1 cellular context compared by ENCODE assay signal in the genomic region with DNA sequence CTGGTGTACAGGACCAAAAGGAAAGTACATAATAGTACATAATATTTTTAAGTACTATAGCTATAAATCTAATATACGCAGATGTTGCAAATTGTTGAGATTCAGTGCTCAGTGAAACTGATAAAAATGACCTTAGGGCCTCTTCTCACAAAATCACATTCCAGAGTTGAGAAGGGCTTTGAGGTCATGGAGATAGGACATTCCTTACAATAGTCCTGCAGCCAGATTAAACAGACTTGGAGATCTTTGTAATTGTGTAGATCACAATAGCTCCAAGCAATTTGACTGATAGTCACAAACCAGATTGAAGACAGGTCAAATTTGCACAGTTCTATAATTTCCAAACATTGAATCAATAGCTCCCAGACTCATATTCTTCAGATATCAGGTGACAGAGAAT.
TF ChIP-seq lines count a peak whose summit lies in the region.

No MANE protein-coding gene starts in this region.

TF ChIP-seq in WTC11, 78 proteins besides CTCF, POLR2A, EP300 and RAD21 (continued from another document):
- TF ChIP-seq MYBL2 (CRISPR knock-in tag; IDR thresholded peaks at IDR 0.05): no peak
